15 cellular contexts compared by ENCODE assay signal in the genomic region with DNA sequence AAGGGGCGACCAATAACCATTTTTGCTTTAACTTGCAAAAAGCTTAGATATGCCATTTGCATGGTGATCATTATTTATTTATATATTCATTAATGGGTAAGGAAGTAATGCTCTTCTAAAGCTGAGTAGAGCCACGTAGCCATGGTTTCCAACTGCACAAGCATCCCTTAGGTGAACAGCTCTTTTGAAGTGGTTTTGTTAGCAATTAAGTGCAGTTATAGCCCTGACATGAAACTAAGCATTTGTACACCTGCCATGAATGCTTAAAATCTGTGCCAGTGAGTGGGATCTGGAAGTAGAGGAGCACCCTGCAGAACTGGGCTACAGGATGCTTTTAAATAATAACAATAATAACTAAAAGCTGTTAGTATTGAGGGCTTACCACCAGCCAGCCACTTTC. TPM values are rescaled to one million over a fixed set of nuclear protein-coding genes. Genes with fewer than 3 reads are reported as not detected.
A peak's percentile ranks its signal among the peaks of the same experiment; 100 is the strongest.
DNase-seq lines count a peak whose midpoint lies in the region; ATAC-seq and TF ChIP-seq lines count a peak whose summit lies in the region.
"Had no signal": no experiment of that assay in that cellular context is flagged by ENCODE, and none has a peak within 500 bp of the region (broad histone marks: within the 10 kb centered on the region; RNA-seq: fewer than 3 reads in every experiment).

No MANE protein-coding gene starts in this region.

- no peak overlapping the region for H3K4me2 ChIP-seq in DND-41 (ENCODE audit: insufficient read depth, low read length)

- POLR2A ChIA-PET in RWPE1 (lab: Yijun Ruan, JAX; ENCODE audit: low non-redundant PET) = no interaction called here

- H3K79me2 ChIP-seq in DND-41 (ENCODE audit: insufficient read depth, low read length) = peaks cover 72% of the 10 kb centered on the region

- no peak overlapping the region for H2AFZ ChIP-seq in DND-41 (ENCODE audit: low read depth, low read length)

- H3K4me1 ChIP-seq in DND-41 (ENCODE audit: insufficient read depth, low read length) (peaks cover 29% of the 10 kb centered on the region), ascending aorta (peaks cover 11 to 42% of the 10 kb centered on the region in 2 donors)

- CTCF ChIA-PET in RWPE1 (lab: Yijun Ruan, JAX) = no interaction called here
- CTCF ChIA-PET in activated CD8-positive, alpha-beta memory T cell treated with anti-CD3 and anti-CD28 coated beads, Interleukin-2, amount 10 ng/mL, durations not matched to agents 7 days and 5 days (lab: Charles Lee) = interaction anchor here (0.9 kb wide), 1 partner anchor 20 kb away, joined by 4 read pairs; no protein-coding TSS in a partner anchor

- H3K27me3 ChIP-seq in DND-41 (ENCODE audit: insufficient read depth, low read length, poor library complexity) (no peaks in the 10 kb centered on the region), ascending aorta (no peaks in the 10 kb centered on the region)
- H3K27me3 ChIP-seq: heart left ventricle had no signal

- H3K9me3 ChIP-seq in DND-41 (ENCODE audit: insufficient read depth, low read length, severe bottlenecking) = no peaks in the 10 kb centered on the region
- no peaks in the 10 kb centered on the region for H3K9me3 ChIP-seq in ascending aorta
- H3K9me3 ChIP-seq: heart left ventricle had no signal

- H3K4me3 Mint-ChIP-seq in activated CD8-positive, alpha-beta memory T cell treated with anti-CD3 and anti-CD28 coated beads, Interleukin-2, amount 10 ng/mL, durations not matched to agents 7 days and 5 days = no peak overlapping the region
- H3K4me3 Mint-ChIP-seq: activated CD4-positive, alpha-beta memory T cell treated with anti-CD3 and anti-CD28 coated beads, Interleukin-2, amount 10 ng/mL, durations not matched to agents 7 days and 5 days; stimulated activated effector memory CD8-positive, alpha-beta T cell treated with anti-CD3 and anti-CD28 coated beads, Interleukin-12 subunit alpha, Interleukin-12 subunit beta, amount 100 ng/mL, for 72 hours had no signal

- H3K27ac ChIP-seq in DND-41 (ENCODE audit: low read length) = peak overlapping the region; percentile 39; the same call in 1 of the 2 replicates
- H3K27ac ChIP-seq in RWPE1 = peak overlapping the region; percentile 44
- no peak overlapping the region for H3K27ac ChIP-seq in ascending aorta

- peak; percentile 98 for ATAC-seq in DND-41 (ENCODE audit: insufficient read depth, low read depth)
- no peak for ATAC-seq in activated CD8-positive, alpha-beta memory T cell treated with anti-CD3 and anti-CD28 coated beads, Interleukin-2, amount 10 ng/mL, durations not matched to agents 7 days and 5 days
- ATAC-seq: stimulated activated effector memory CD8-positive, alpha-beta T cell treated with anti-CD3 and anti-CD28 coated beads, Interleukin-12 subunit alpha, Interleukin-12 subunit beta, amount 100 ng/mL, for 72 hours had no signal

- H3K9me3 Mint-ChIP-seq in activated CD8-positive, alpha-beta memory T cell treated with anti-CD3 and anti-CD28 coated beads, Interleukin-2, amount 10 ng/mL, durations not matched to agents 7 days and 5 days (ENCODE audit: low read depth) = no peaks in the 10 kb centered on the region
- H3K9me3 Mint-ChIP-seq: activated CD4-positive, alpha-beta memory T cell treated with anti-CD3 and anti-CD28 coated beads, Interleukin-2, amount 10 ng/mL, durations not matched to agents 7 days and 5 days; stimulated activated effector memory CD8-positive, alpha-beta T cell treated with anti-CD3 and anti-CD28 coated beads, Interleukin-12 subunit alpha, Interleukin-12 subunit beta, amount 100 ng/mL, for 72 hours had no signal

- no peaks in the 10 kb centered on the region for H4K20me1 ChIP-seq in DND-41 (ENCODE audit: insufficient read depth, low read length)

- DNase-seq in DND-41 = peak; percentile 62
- peak; percentile 85 for DNase-seq in NCI-H1105 treated with DMSO at 0.1 percent for 48 hours (lab: John Stamatoyannopoulos, UW)
- DNase-seq in RWPE1 (ENCODE audit: low spot score) = no peak
- peak; percentile 56 for DNase-seq in renal cortical epithelial cell (ENCODE audit: low read depth)
- no peak for DNase-seq in HK-2 (ENCODE audit: unreplicated experiment)
- DNase-seq in activated CD8-positive, alpha-beta memory T cell treated with anti-CD3 and anti-CD28 coated beads, Interleukin-2, amount 10 ng/mL, durations not matched to agents 7 days and 5 days = no peak
- no peak for DNase-seq in ascending aorta (ENCODE audit: low spot score in 2 of 2)
- DNase-seq: activated CD4-positive, alpha-beta memory T cell treated with anti-CD3 and anti-CD28 coated beads, Interleukin-2, amount 10 ng/mL, durations not matched to agents 7 days and 5 days; activated effector memory CD4-positive, alpha-beta T cell treated with Interleukin-2 at 50 U/mL for 16 hours; anterior cingulate cortex; cortex of kidney; KBM-7; NCI-H1930 had no signal

- no peaks in the 10 kb centered on the region for H3K27me3 Mint-ChIP-seq in activated CD8-positive, alpha-beta memory T cell treated with anti-CD3 and anti-CD28 coated beads, Interleukin-2, amount 10 ng/mL, durations not matched to agents 7 days and 5 days
- H3K27me3 Mint-ChIP-seq: activated CD4-positive, alpha-beta memory T cell treated with anti-CD3 and anti-CD28 coated beads, Interleukin-2, amount 10 ng/mL, durations not matched to agents 7 days and 5 days had no signal

- no peak overlapping the region for H3K9ac ChIP-seq in DND-41 (ENCODE audit: low read depth, low read length)

- H3K4me1 Mint-ChIP-seq in activated CD8-positive, alpha-beta memory T cell treated with anti-CD3 and anti-CD28 coated beads, Interleukin-2, amount 10 ng/mL, durations not matched to agents 7 days and 5 days = no peaks in the 10 kb centered on the region

- peaks cover 21% of the 10 kb centered on the region for H3K36me3 Mint-ChIP-seq in activated CD8-positive, alpha-beta memory T cell treated with anti-CD3 and anti-CD28 coated beads, Interleukin-2, amount 10 ng/mL, durations not matched to agents 7 days and 5 days

- no peak for TF ChIP-seq CTCF in DND-41 (IDR thresholded peaks at IDR 0.05; ENCODE audit: borderline replicate concordance, extremely low read depth, low read length, poor library complexity, severe bottlenecking)
- TF ChIP-seq CTCF in RWPE1 (conservative IDR thresholded peaks at IDR 0.05; ENCODE audit: low read depth) = no peak
- no peak for TF ChIP-seq CTCF in ascending aorta (IDR thresholded peaks at IDR 0.05)

- H3K4me3 ChIP-seq in DND-41 (ENCODE audit: low read depth in 1 of 2, low read length in 2 of 2) = no peak overlapping the region
- no peak overlapping the region for H3K4me3 ChIP-seq in ascending aorta
- H3K4me3 ChIP-seq: heart left ventricle had no signal

- no peak overlapping the region for H3K27ac Mint-ChIP-seq in activated CD8-positive, alpha-beta memory T cell treated with anti-CD3 and anti-CD28 coated beads, Interleukin-2, amount 10 ng/mL, durations not matched to agents 7 days and 5 days
- H3K27ac Mint-ChIP-seq: activated CD4-positive, alpha-beta memory T cell treated with anti-CD3 and anti-CD28 coated beads, Interleukin-2, amount 10 ng/mL, durations not matched to agents 7 days and 5 days; stimulated activated effector memory CD8-positive, alpha-beta T cell treated with anti-CD3 and anti-CD28 coated beads, Interleukin-12 subunit alpha, Interleukin-12 subunit beta, amount 100 ng/mL, for 72 hours had no signal

- peaks cover 52% of the 10 kb centered on the region for H3K36me3 ChIP-seq in DND-41 (ENCODE audit: insufficient read depth, low read length)
- no peaks in the 10 kb centered on the region for H3K36me3 ChIP-seq in ascending aorta

- intact Hi-C loops in ascending aorta (cut with DNase I) = no loop called here

RNA-seq across cellular contexts. Expression of gene TRAF3IP2, which starts 19.1 kb away (rescaled TPM):
- total RNA-seq in renal cortical epithelial cell (16.6 and 23.4 TPM in 2 replicates), ascending aorta (31.3 TPM)
- total RNA-seq in activated CD8-positive, alpha-beta memory T cell treated with anti-CD3 and anti-CD28 coated beads, Interleukin-2, amount 10 ng/mL, durations not matched to agents 7 days and 5 days = 10 to 100 TPM; 14.8 to 15.5 TPM

Comparison
In these comparisons a context has a peak if more than half of its experiments do, and no peak if none do; other contexts are left out.
1. DNase-seq: peak in DND-41 (single experiment), NCI-H1105 treated with DMSO at 0.1 percent for 48 hours (single experiment) and renal cortical epithelial cell (single experiment); none in RWPE1 (single experiment), HK-2 (single experiment), activated CD8-positive, alpha-beta memory T cell treated with anti-CD3 and anti-CD28 coated beads, Interleukin-2, amount 10 ng/mL, durations not matched to agents 7 days and 5 days (single experiment) and ascending aorta (0 of 2).
2. H3K27ac ChIP-seq: peak in DND-41 (single experiment) and RWPE1 (single experiment); none in ascending aorta (0 of 2).